In the genomic region with DNA sequence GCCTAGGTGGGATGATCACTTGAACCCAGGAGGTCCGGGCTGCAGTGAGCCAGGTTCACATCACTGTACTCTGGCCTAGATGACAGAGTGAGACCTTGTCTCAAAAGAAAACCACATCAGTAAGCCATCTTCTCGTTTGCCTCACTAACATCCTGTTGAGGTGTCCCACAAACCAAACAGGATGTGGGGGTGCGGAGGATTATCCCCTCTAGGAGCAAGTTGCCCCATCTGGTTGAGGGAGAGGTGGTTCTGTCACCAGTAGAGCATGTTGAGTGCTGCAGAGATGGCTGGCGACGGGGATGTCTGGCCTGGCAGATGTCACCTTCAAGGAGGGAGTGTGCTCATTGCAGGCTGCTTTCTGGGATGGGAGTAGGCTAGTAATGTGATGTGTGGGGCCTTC, we compare ENCODE assay signal across 8 cellular contexts.
DNase-seq lines count a peak whose midpoint lies in the region; ATAC-seq and TF ChIP-seq lines count a peak whose summit lies in the region.

No MANE protein-coding gene starts in this region.

- no peak overlapping the region for H3K4me3 ChIP-seq in lower lobe of right lung

- peaks cover 29% of the 10 kb centered on the region for H3K4me1 ChIP-seq in lower lobe of right lung

- no peak for TF ChIP-seq CTCF in lower lobe of right lung (IDR thresholded peaks at IDR 0.05)

- no peak overlapping the region for H3K27ac ChIP-seq in lower lobe of right lung

- DNase-seq in T-helper 17 cell (peak; percentile 11 to 44 (median 34)), posterior vena cava (ENCODE audit: low spot score) (no peak), lower lobe of right lung (no peak)
- peak; percentile 36 for DNase-seq in activated naive CD8-positive, alpha-beta T cell treated with anti-CD3 and anti-CD28 coated beads, Interleukin-2, amount 50 U/mL, for 16 hours (ENCODE audit: low read depth, low spot score)
- DNase-seq in stimulated activated CD8-positive, alpha-beta memory T cell treated with anti-CD3 and anti-CD28 coated beads, Interleukin-15, amount 100 ng/mL, for 24 hours (ENCODE audit: low read depth): peak; percentile 37

- no peaks in the 10 kb centered on the region for H3K36me3 ChIP-seq in lower lobe of right lung

- H3K36me3 Mint-ChIP-seq in T-helper 17 cell (ENCODE audit: low read depth): peaks cover 6% of the 10 kb centered on the region

- H3K27me3 ChIP-seq in lower lobe of right lung (ENCODE audit: low read depth): no peaks in the 10 kb centered on the region

- ATAC-seq in GM19351 (IDR thresholded peaks at IDR 0.05; ENCODE audit: unreplicated experiment) (peak; percentile 47), T-helper 17 cell (peak; percentile 97), HG03354 (IDR thresholded peaks at IDR 0.05; ENCODE audit: poor library complexity, severe bottlenecking, unreplicated experiment) (no peak), HG02981 (IDR thresholded peaks at IDR 0.05; ENCODE audit: unreplicated experiment) (no peak), lower lobe of right lung (no peak)

- peak overlapping the region; percentile 81 for H3K4me3 Mint-ChIP-seq in T-helper 17 cell

- no peaks in the 10 kb centered on the region for H3K9me3 ChIP-seq in T-helper 17 cell (ENCODE audit: control insufficient read depth, low read length, poor library complexity, severe bottlenecking)
- no peaks in the 10 kb centered on the region for H3K9me3 ChIP-seq in lower lobe of right lung

- no peak overlapping the region for H3K27ac Mint-ChIP-seq in T-helper 17 cell

- H3K27me3 Mint-ChIP-seq in T-helper 17 cell: peaks cover 96% of the 10 kb centered on the region

- intact Hi-C loops in posterior vena cava (cut with DNase I): loop anchor here in 1 of 2 donors (10.0 kb wide), 1 partner anchor 71 kb away; the partner anchor contains the start of gene ZNRF3
- intact Hi-C loops in lower lobe of right lung (cut with DNase I): no loop called here

- H3K4me1 Mint-ChIP-seq in T-helper 17 cell: peaks cover 14% of the 10 kb centered on the region

Comparison
In these comparisons a context has a peak if more than half of its experiments do, and no peak if none do; other contexts are left out.
1. ATAC-seq: peak in GM19351 (single experiment) and T-helper 17 cell (single experiment); none in HG03354 (single experiment), HG02981 (single experiment) and lower lobe of right lung (0 of 2).
2. DNase-seq: peak in T-helper 17 cell (3 of 3), activated naive CD8-positive, alpha-beta T cell treated with anti-CD3 and anti-CD28 coated beads, Interleukin-2, amount 50 U/mL, for 16 hours (single experiment) and stimulated activated CD8-positive, alpha-beta memory T cell treated with anti-CD3 and anti-CD28 coated beads, Interleukin-15, amount 100 ng/mL, for 24 hours (single experiment); none in posterior vena cava (single experiment) and lower lobe of right lung (single experiment).